Comparison of ENCODE assay signal across 8 cellular contexts in the genomic region with DNA sequence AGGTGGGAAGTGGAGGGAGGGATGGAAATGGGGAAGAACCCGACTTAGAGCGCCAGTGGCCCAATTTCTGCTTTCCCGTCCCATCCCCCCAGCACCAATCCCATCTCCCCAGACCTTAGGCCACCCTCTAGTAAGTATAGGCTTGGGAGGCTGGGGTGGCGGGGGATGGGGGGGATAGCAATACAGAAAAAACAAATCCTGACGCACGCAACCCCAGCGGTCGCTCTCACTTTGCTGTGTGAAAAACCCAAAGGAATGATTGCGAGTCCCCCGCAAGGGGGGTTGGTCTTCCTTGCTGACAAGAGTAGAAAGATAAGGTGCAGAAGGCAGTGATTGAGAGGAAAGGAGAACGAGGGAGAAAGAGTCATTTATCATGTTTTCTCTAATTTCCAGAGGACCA. TPM values are rescaled to one million over a fixed set of nuclear protein-coding genes. Genes with fewer than 3 reads are reported as not detected.
DNase-seq lines count a peak whose midpoint lies in the region; ATAC-seq and TF ChIP-seq lines count a peak whose summit lies in the region.

No MANE protein-coding gene starts in this region.

- H3K4me2 ChIP-seq in GM23248 (ENCODE audit: unreplicated experiment) (peak overlapping the region; percentile 84), PC-9 (peak overlapping the region; percentile 65; the same call in 1 of the 2 replicates)

- TF ChIP-seq CTCF in PC-9 (conservative IDR thresholded peaks at IDR 0.05) (no peak), gastroesophageal sphincter (IDR thresholded peaks at IDR 0.05) (no peak), psoas muscle (IDR thresholded peaks at IDR 0.05) (no peak)

- peaks cover 79% of the 10 kb centered on the region for H3K27me3 Mint-ChIP-seq in activated CD4-positive, alpha-beta T cell treated with anti-CD3 and anti-CD28 coated beads, Interleukin-2, amount 10 ng/mL, durations not matched to agents 24 days and 14 days

- BruUV-seq in PC-9 (replicated peaks; lab: Mats Ljungman, UMichigan) = no TSS peak

- no peaks in the 10 kb centered on the region for H3K79me2 ChIP-seq in GM23248 (ENCODE audit: insufficient read depth)
- no peaks in the 10 kb centered on the region for H3K79me2 ChIP-seq in PC-9 (ENCODE audit: low read depth)

- no peak for TF ChIP-seq EP300 in gastroesophageal sphincter (IDR thresholded peaks at IDR 0.05)

- POLR2A ChIA-PET in PC-9 (lab: Charles Lee; ENCODE audit: unreplicated experiment) = no interaction called here

- ATAC-seq in gastroesophageal sphincter (peak; percentile 11), psoas muscle (no peak), GM18517 (IDR thresholded peaks at IDR 0.05; ENCODE audit: unreplicated experiment) (no peak)

- H3K36me3 ChIP-seq in GM23248 (ENCODE audit: low read depth) (no peaks in the 10 kb centered on the region), PC-9 (ENCODE audit: low read depth) (no peaks in the 10 kb centered on the region), gastroesophageal sphincter (no peaks in the 10 kb centered on the region), psoas muscle (ENCODE audit: insufficient read depth in 1 of 2, low read depth in 1 of 2) (no peaks in the 10 kb centered on the region)

- no peak overlapping the region for H3K27ac Mint-ChIP-seq in activated CD4-positive, alpha-beta T cell treated with anti-CD3 and anti-CD28 coated beads, Interleukin-2, amount 10 ng/mL, durations not matched to agents 24 days and 14 days

- H3K27me3 ChIP-seq in GM23248 (replicated peaks; ENCODE audit: insufficient read depth) = no peaks in the 10 kb centered on the region
- no peaks in the 10 kb centered on the region for H3K27me3 ChIP-seq in PC-9 (ENCODE audit: insufficient read depth, low read depth)
- no peaks in the 10 kb centered on the region for H3K27me3 ChIP-seq in gastroesophageal sphincter
- peaks cover 0 to 34% (median 1%) of the 10 kb centered on the region in 3 donors for H3K27me3 ChIP-seq in psoas muscle (ENCODE audit: insufficient read depth in 3 of 3, low read length in 2 of 3)

- H3K4me1 Mint-ChIP-seq in activated CD4-positive, alpha-beta T cell treated with anti-CD3 and anti-CD28 coated beads, Interleukin-2, amount 10 ng/mL, durations not matched to agents 24 days and 14 days = peaks cover 8% of the 10 kb centered on the region

- no peak for TF ChIP-seq POLR2A in gastroesophageal sphincter (IDR thresholded peaks at IDR 0.05)

- H3K4me3 ChIP-seq in GM23248 = peak overlapping the region; percentile 87
- H3K4me3 ChIP-seq in PC-9 = no peak overlapping the region
- peak overlapping the region; percentile 50 to 82 for H3K4me3 ChIP-seq in gastroesophageal sphincter
- H3K4me3 ChIP-seq in psoas muscle = peak overlapping the region; percentile 55

- H2AFZ ChIP-seq in GM23248 (0 out of 2 replicates have a peak overlapping the region, but pooled peaks have one; percentile 97), PC-9 (no peak overlapping the region)

- no peak overlapping the region for H3K27ac ChIP-seq in GM23248
- no peak overlapping the region for H3K27ac ChIP-seq in PC-9
- H3K27ac ChIP-seq in gastroesophageal sphincter = peak overlapping the region; percentile 34 to 91 (median 85)
- H3K27ac ChIP-seq in psoas muscle = peak overlapping the region; percentile 24

- H3K36me3 Mint-ChIP-seq in activated CD4-positive, alpha-beta T cell treated with anti-CD3 and anti-CD28 coated beads, Interleukin-2, amount 10 ng/mL, durations not matched to agents 24 days and 14 days (ENCODE audit: low read depth) = no peaks in the 10 kb centered on the region

- H3K4me1 ChIP-seq in GM23248 (ENCODE audit: insufficient read depth) (0 out of 2 replicates have a peak, but pooled peaks cover 9% of the 10 kb centered on the region), PC-9 (replicated peaks; ENCODE audit: insufficient read depth) (no peaks in the 10 kb centered on the region), gastroesophageal sphincter (peaks cover 0 to 48% (median 0%) of the 10 kb centered on the region in 3 donors), psoas muscle (no peaks in the 10 kb centered on the region)

- H3K9me3 ChIP-seq in GM23248 (ENCODE audit: low read depth) (no peaks in the 10 kb centered on the region), PC-9 (ENCODE audit: insufficient read depth, low read depth) (no peaks in the 10 kb centered on the region), gastroesophageal sphincter (peaks cover 0 to 6% (median 0%) of the 10 kb centered on the region in 3 donors), psoas muscle (peaks cover 5% of the 10 kb centered on the region)

- intact Hi-C loops in PC-9 (cut with micrococcal nuclease; ENCODE audit: unreplicated experiment) = no loop called here
- intact Hi-C loops in psoas muscle (cut with DNase I) = no loop called here
- intact Hi-C loops in activated CD4-positive, alpha-beta T cell treated with anti-CD3 and anti-CD28 coated beads, Interleukin-2, amount 10 ng/mL, durations not matched to agents 24 days and 14 days (cut with micrococcal nuclease) = no loop called here

- H3F3A ChIP-seq in GM23248 (ENCODE audit: insufficient read depth) (no peaks in the 10 kb centered on the region; the same call in 1 of the 2 replicates), PC-9 (ENCODE audit: insufficient read depth, low read depth) (no peaks in the 10 kb centered on the region)

- H3K9me3 Mint-ChIP-seq in activated CD4-positive, alpha-beta T cell treated with anti-CD3 and anti-CD28 coated beads, Interleukin-2, amount 10 ng/mL, durations not matched to agents 24 days and 14 days = peaks cover 4% of the 10 kb centered on the region

- WGBS in GM23248 (ENCODE audit: low coverage in 1 of 2, low lambda C conversion rate in 2 of 2, missing lambda C conversion rate in 2 of 2), 2 experiments = 66 to 73% methylated on average over 5 to 11 of the region's 11 CpGs
- WGBS in gastroesophageal sphincter (ENCODE audit: low coverage in 1 of 2), 2 donors = 27% methylated on average over 11 of the region's 11 CpGs; no CpG with 5 or more reads in 1 of the 2 donors
- 62 to 73% (median 72%) methylated on average over 11 of the region's 11 CpGs for WGBS in psoas muscle, 3 donors

- DNase-seq in GM23248 (peak; percentile 16), PC-9 (no peak), psoas muscle (peak; percentile 13 to 46), AML-193 (lab: John Stamatoyannopoulos, UW) (no peak)
- no peak for DNase-seq in activated CD4-positive, CD25-positive, alpha-beta regulatory T cell (lab: John Stamatoyannopoulos, UW)
- DNase-seq in activated CD4-positive, alpha-beta T cell treated with anti-CD3 and anti-CD28 coated beads, Interleukin-2, amount 10 ng/mL, durations not matched to agents 24 days and 14 days = no peak

- H4K20me1 ChIP-seq in GM23248 (ENCODE audit: insufficient read depth) = no peaks in the 10 kb centered on the region
- H4K20me1 ChIP-seq in PC-9 (ENCODE audit: insufficient read depth) = no peaks in the 10 kb centered on the region

- in situ Hi-C loops in GM23248 (cut with MboI) = no loop called here

- no peak overlapping the region for H3K4me3 Mint-ChIP-seq in activated CD4-positive, alpha-beta T cell treated with anti-CD3 and anti-CD28 coated beads, Interleukin-2, amount 10 ng/mL, durations not matched to agents 24 days and 14 days

- H3K9ac ChIP-seq in GM23248 = no peak overlapping the region

- CTCF ChIA-PET in PC-9 (lab: Charles Lee) = no interaction called here

- H3K9me2 ChIP-seq in GM23248 (ENCODE audit: insufficient read depth) (no peaks in the 10 kb centered on the region), PC-9 (ENCODE audit: insufficient read depth) (no peaks in the 10 kb centered on the region)

RNA-seq across cellular contexts. Expression of a gene that starts 0.9 kb away (rescaled TPM):
- total RNA-seq in GM23248 (2014; rRNA removed; shearing (Covaris generic)) = 66.9 and 77.9 TPM in 2 replicates
- polyA plus RNA-seq in GM23248 (2016; fragmentation: Nextera tagmentation; extraction: Ambion mirVana) (51.0 and 53.9 TPM in 2 replicates), psoas muscle (10 to 100 TPM in 2 of 3 donors, 1 to 10 TPM in 1; 9.4 to 10.3 (median 10.1) TPM)
- total RNA-seq in PC-9 (2021) (1.3 and 1.4 TPM in 2 replicates), gastroesophageal sphincter (100 to 1,000 TPM; 126 to 272 (median 201) TPM), psoas muscle (10 to 100 TPM; 12.2 to 34.8 (median 22.4) TPM)
- total RNA-seq in activated CD4-positive, alpha-beta T cell treated with anti-CD3 and anti-CD28 coated beads, Interleukin-2, amount 10 ng/mL, durations not matched to agents 24 days and 14 days = not detected in 2 replicates

RNA-seq across cellular contexts. Expression of a gene that starts 52.2 kb away (rescaled TPM):
- total RNA-seq in GM23248 (2014; rRNA removed; shearing (Covaris generic)) = 72.2 and 80.9 TPM in 2 replicates
- polyA plus RNA-seq in GM23248 (2016; fragmentation: Nextera tagmentation; extraction: Ambion mirVana) (70.9 and 72.7 TPM in 2 replicates), psoas muscle (1 to 10 TPM; 4.0 to 5.2 (median 4.9) TPM)
- total RNA-seq in PC-9 (2021) (111 and 117 TPM in 2 replicates), gastroesophageal sphincter (10 to 100 TPM; 10.4 to 34.7 (median 13.9) TPM), psoas muscle (1 to 10 TPM; 2.9 to 5.9 (median 4.0) TPM)
- total RNA-seq in activated CD4-positive, alpha-beta T cell treated with anti-CD3 and anti-CD28 coated beads, Interleukin-2, amount 10 ng/mL, durations not matched to agents 24 days and 14 days = 82.0 and 82.3 TPM in 2 replicates

Comparison
In these comparisons a context has a peak if more than half of its experiments do, and no peak if none do; other contexts are left out.
1. DNase-seq: peak in GM23248 (single experiment) and psoas muscle (2 of 2); none in PC-9 (0 of 2), activated CD4-positive, CD25-positive, alpha-beta regulatory T cell (0 of 4), activated CD4-positive, alpha-beta T cell treated with anti-CD3 and anti-CD28 coated beads, Interleukin-2, amount 10 ng/mL, durations not matched to agents 24 days and 14 days (single experiment) and AML-193 (0 of 2).
2. H3K27ac ChIP-seq: peak in gastroesophageal sphincter (4 of 4) and psoas muscle (single experiment); none in GM23248 (single experiment) and PC-9 (single experiment).